In the genomic region with DNA sequence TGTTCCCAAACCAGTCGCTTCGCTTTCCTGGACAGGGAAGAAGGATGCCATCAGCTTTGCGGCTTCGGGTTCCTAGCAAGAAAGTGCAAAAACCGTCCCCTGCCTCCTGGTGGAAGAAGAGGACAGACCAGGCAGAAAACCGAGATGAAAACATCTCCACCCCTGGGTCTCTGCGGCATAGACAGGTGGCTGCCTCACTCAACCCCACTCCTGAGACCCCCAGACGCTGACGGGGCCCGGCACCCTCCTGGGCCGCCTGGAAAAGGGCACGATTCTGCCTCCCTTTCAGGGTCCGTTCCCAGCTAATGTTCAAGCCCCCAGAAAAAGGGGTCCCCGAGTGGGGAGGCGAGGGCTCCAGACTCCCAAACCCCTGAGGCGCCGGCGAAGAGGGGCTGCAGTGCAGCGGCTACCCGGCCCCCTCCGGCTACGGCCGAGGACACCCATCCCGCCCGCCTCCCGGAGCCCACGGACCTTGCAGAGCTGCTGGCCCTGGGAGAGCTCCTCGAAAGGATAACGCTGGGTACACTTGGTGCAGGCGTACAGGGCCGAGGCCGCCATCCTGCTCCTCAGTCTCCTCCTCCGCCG, we compare ENCODE assay signal across 1 cellular context.
TF ChIP-seq lines count a peak whose summit lies in the region.

No MANE protein-coding gene starts in this region.

TF ChIP-seq in neural cell, 6 proteins besides CTCF, POLR2A, EP300 and RAD21:
- TF ChIP-seq POLR2AphosphoS5 (IDR thresholded peaks at IDR 0.05) (no peak), TAF1 (IDR thresholded peaks at IDR 0.05; ENCODE audit: low read depth) (peak; percentile 14), MXI1 (conservative IDR thresholded peaks at IDR 0.05; ENCODE audit: poor library complexity, severe bottlenecking) (no peak), SMC3 (conservative IDR thresholded peaks at IDR 0.05; ENCODE audit: poor library complexity) (peak; percentile 63)
